ENCODE assay signal across 8 cellular contexts in genomic region chr3:50089603-50089945, GRCh38. TPM values are rescaled to one million over a fixed set of nuclear protein-coding genes. Genes with fewer than 3 reads are reported as not detected.
A peak's percentile ranks its signal among the peaks of the same experiment; 100 is the strongest.
DNase-seq lines count a peak whose midpoint lies in the region; ATAC-seq and TF ChIP-seq lines count a peak whose summit lies in the region.

No MANE protein-coding gene starts in this region.

- no peaks in the 10 kb centered on the region for H3K27me3 Mint-ChIP-seq in neural crest cell (ENCODE audit: low read depth)

- peak overlapping the region; percentile 98 for H3K27ac Mint-ChIP-seq in neural crest cell (ENCODE audit: unreplicated experiment)

- peaks cover 5% of the 10 kb centered on the region for H3K4me1 ChIP-seq in RWPE2 (ENCODE audit: insufficient read depth, poor library complexity, severe bottlenecking)

- H3K36me3 ChIP-seq in RWPE2 (ENCODE audit: low read depth): peaks cover 48% of the 10 kb centered on the region

- peak overlapping the region; percentile 68 for H3K27ac ChIP-seq in RWPE2 (ENCODE audit: poor library complexity, severe bottlenecking)

- peak overlapping the region; percentile 78 for H3K4me3 ChIP-seq in RWPE2 (ENCODE audit: severe bottlenecking)

- ATAC-seq in RWPE2 (ENCODE audit: low read depth) (peak; percentile 19), esophagus mucosa (peak; percentile 7)

- H3K36me3 Mint-ChIP-seq in neural crest cell (ENCODE audit: low read depth): peaks cover 25% of the 10 kb centered on the region

- H3K9me3 ChIP-seq in RWPE2 (ENCODE audit: severe bottlenecking): no peaks in the 10 kb centered on the region

- H3K9me3 Mint-ChIP-seq in neural crest cell: peaks cover 3% of the 10 kb centered on the region

- H3K27me3 ChIP-seq in RWPE2 (ENCODE audit: insufficient read depth, poor library complexity, severe bottlenecking): no peaks in the 10 kb centered on the region

- peaks cover 25% of the 10 kb centered on the region for H3K4me1 Mint-ChIP-seq in neural crest cell

- H3K4me3 Mint-ChIP-seq in neural crest cell: peak overlapping the region; percentile 98

- DNase-seq in activated CD4-positive, alpha-beta T cell treated with anti-CD3 and anti-CD28 coated beads, Interleukin-2, amount 50 U/mL, for 48 hours: peak; percentile 22 to 23
- no peak for DNase-seq in activated CD4-positive, alpha-beta T cell treated with anti-CD3 and anti-CD28 coated beads, Interleukin-2, amount 50 U/mL, for 4 hours
- DNase-seq in RWPE2 (ENCODE audit: low spot score): no peak
- no peak for DNase-seq in neural crest cell (ENCODE audit: low read depth, low spot score)
- DNase-seq in GM19240 (ENCODE audit: insufficient read length, low spot score): no peak
- no peak for DNase-seq in NCI-H2196 (lab: John Stamatoyannopoulos, UW; ENCODE audit: unreplicated experiment)
- no peak for DNase-seq in SHP77 treated with DMSO at 0.1 percent for 48 hours (lab: John Stamatoyannopoulos, UW)

- TF ChIP-seq CTCF in RWPE2 (IDR thresholded peaks at IDR 0.05; ENCODE audit: poor library complexity, severe bottlenecking) (no peak), neural crest cell (conservative IDR thresholded peaks at IDR 0.05) (no peak)

RNA-seq across cellular contexts. Expression of gene RBM5, which starts 0.9 kb away (rescaled TPM):
- total RNA-seq in esophagus mucosa (59.5 TPM), neural crest cell (193 and 213 TPM in 2 replicates)

Comparison
In these comparisons a context has a peak if more than half of its experiments do, and no peak if none do; other contexts are left out.
1. DNase-seq: peak in activated CD4-positive, alpha-beta T cell treated with anti-CD3 and anti-CD28 coated beads, Interleukin-2, amount 50 U/mL, for 48 hours (2 of 2); none in activated CD4-positive, alpha-beta T cell treated with anti-CD3 and anti-CD28 coated beads, Interleukin-2, amount 50 U/mL, for 4 hours (0 of 2), RWPE2 (single experiment), neural crest cell (single experiment), GM19240 (single experiment), NCI-H2196 (single experiment) and SHP77 treated with DMSO at 0.1 percent for 48 hours (single experiment).